Comparison of ENCODE assay signal across 13 cellular contexts in the genomic region with DNA sequence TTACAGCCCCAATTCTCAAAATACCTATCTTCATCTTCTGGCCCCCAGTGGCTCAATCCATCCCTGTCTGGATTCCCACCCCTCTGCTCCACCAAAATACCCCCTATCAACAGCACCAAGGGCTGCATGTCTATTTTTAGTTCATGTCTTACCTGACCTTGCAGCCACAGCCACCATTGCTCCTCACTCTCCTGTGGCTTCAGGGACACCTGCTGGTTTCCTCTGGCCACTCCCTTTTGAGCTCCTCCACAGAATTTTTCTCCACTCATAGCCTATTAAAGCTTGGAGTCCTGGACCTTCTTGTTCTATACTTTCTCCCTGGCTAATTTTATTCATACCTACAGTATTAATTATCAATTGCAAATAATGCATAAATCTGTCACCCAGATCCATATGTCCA.
DNase-seq lines count a peak whose midpoint lies in the region; ATAC-seq and TF ChIP-seq lines count a peak whose summit lies in the region.
"Had no signal": no experiment of that assay in that cellular context is flagged by ENCODE, and none has a peak within 500 bp of the region (broad histone marks: within the 10 kb centered on the region; RNA-seq: fewer than 3 reads in every experiment).

No MANE protein-coding gene starts in this region.

- peaks cover 47% of the 10 kb centered on the region for H3K4me1 ChIP-seq in Loucy (ENCODE audit: insufficient read depth, low read length, poor library complexity, severe bottlenecking)
- H3K4me1 ChIP-seq in naive thymus-derived CD4-positive, alpha-beta T cell (ENCODE audit: control insufficient read depth in 2 of 2, insufficient read depth in 2 of 2, low read length in 2 of 2): no peaks in the 10 kb centered on the region
- H3K4me1 ChIP-seq: Caco-2, SJCRH30 had no signal

- H3K9ac ChIP-seq in Loucy (ENCODE audit: low read depth, low read length, poor library complexity, severe bottlenecking): peak overlapping the region; percentile 7

- H3K9me3 ChIP-seq in Loucy (ENCODE audit: insufficient read depth, low read depth, low read length): no peaks in the 10 kb centered on the region
- H3K9me3 ChIP-seq in naive thymus-derived CD4-positive, alpha-beta T cell (ENCODE audit: control insufficient read depth in 2 of 3, low read length in 3 of 3): no peaks in the 10 kb centered on the region
- H3K9me3 ChIP-seq: Caco-2, SJCRH30 had no signal

- H3K27me3 ChIP-seq in Loucy (ENCODE audit: insufficient read depth, low read length, poor library complexity, severe bottlenecking): no peaks in the 10 kb centered on the region
- H3K27me3 ChIP-seq in naive thymus-derived CD4-positive, alpha-beta T cell (ENCODE audit: control insufficient read depth in 2 of 2, insufficient read depth in 2 of 2, low read length in 2 of 2): no peaks in the 10 kb centered on the region
- H3K27me3 ChIP-seq: SJCRH30 had no signal

- peaks cover 4% of the 10 kb centered on the region for H3K36me3 Mint-ChIP-seq in Calu3 (ENCODE audit: insufficient read depth, unreplicated experiment)
- no peaks in the 10 kb centered on the region for H3K36me3 Mint-ChIP-seq in naive thymus-derived CD4-positive, alpha-beta T cell
- H3K36me3 Mint-ChIP-seq in effector memory CD8-positive, alpha-beta T cell (ENCODE audit: insufficient read depth): no peaks in the 10 kb centered on the region

- H3K4me1 Mint-ChIP-seq in Calu3 (ENCODE audit: low read depth, unreplicated experiment): no peaks in the 10 kb centered on the region
- H3K4me1 Mint-ChIP-seq in naive thymus-derived CD4-positive, alpha-beta T cell: peaks cover 0 to 1% (median 0%) of the 10 kb centered on the region in 7 donors
- H3K4me1 Mint-ChIP-seq in effector memory CD8-positive, alpha-beta T cell (ENCODE audit: low read depth in 2 of 2): no peaks in the 10 kb centered on the region
- H3K4me1 Mint-ChIP-seq: activated B cell treated with CpG ODN at 0.5 μM for 24 hours had no signal

- no peaks in the 10 kb centered on the region for H3K9me2 ChIP-seq in Loucy (replicated peaks; ENCODE audit: low read depth, low read length)

- no peaks in the 10 kb centered on the region for H3F3A ChIP-seq in Loucy (ENCODE audit: low read depth)

- H3K27ac Mint-ChIP-seq in Calu3 (ENCODE audit: unreplicated experiment): no peak overlapping the region
- H3K27ac Mint-ChIP-seq in naive thymus-derived CD4-positive, alpha-beta T cell: no peak overlapping the region
- no peak overlapping the region for H3K27ac Mint-ChIP-seq in effector memory CD8-positive, alpha-beta T cell
- H3K27ac Mint-ChIP-seq: activated B cell treated with CpG ODN at 0.5 μM for 24 hours had no signal

- no peak overlapping the region for H2AFZ ChIP-seq in Loucy (ENCODE audit: low read length)

- no TSS peak for BruUV-seq in Calu3 (replicated peaks; lab: Mats Ljungman, UMichigan)

- H3K9me3 Mint-ChIP-seq in Calu3 (ENCODE audit: low read depth, unreplicated experiment): no peaks in the 10 kb centered on the region
- peaks cover 0 to 1% (median 0%) of the 10 kb centered on the region in 11 donors for H3K9me3 Mint-ChIP-seq in naive thymus-derived CD4-positive, alpha-beta T cell
- no peaks in the 10 kb centered on the region for H3K9me3 Mint-ChIP-seq in effector memory CD8-positive, alpha-beta T cell
- H3K9me3 Mint-ChIP-seq: activated B cell treated with CpG ODN at 0.5 μM for 24 hours had no signal

- POLR2A ChIA-PET in naive thymus-derived CD4-positive, alpha-beta T cell (lab: Charles Lee): no interaction called here

- DNase-seq in Calu3 (peak; percentile 24), SHP77 (lab: John Stamatoyannopoulos, UW) (peak; percentile 42 to 62), kidney tubule cell (ENCODE audit: low spot score) (peak; percentile 58), omental fat pad (ENCODE audit: low spot score) (no peak)
- no peak for DNase-seq in naive thymus-derived CD4-positive, alpha-beta T cell
- no peak for DNase-seq in effector memory CD8-positive, alpha-beta T cell
- DNase-seq: activated B cell treated with CpG ODN at 0.5 μM for 24 hours, caudate nucleus, kidney, SJCRH30 had no signal

- H3K36me3 ChIP-seq in Loucy (ENCODE audit: insufficient read depth, low read length): no peaks in the 10 kb centered on the region
- no peaks in the 10 kb centered on the region for H3K36me3 ChIP-seq in naive thymus-derived CD4-positive, alpha-beta T cell (ENCODE audit: control insufficient read depth in 2 of 3, insufficient read depth in 3 of 3, low read length in 3 of 3)
- H3K36me3 ChIP-seq: SJCRH30 had no signal

- CTCF ChIA-PET in Calu3 (lab: Charles Lee): interaction anchor here (0.7 to 1.8 kb wide), 6 partner anchors 133 to 419 kb away, joined by 3 to 8 read pairs (median 4); no protein-coding TSS in a partner anchor
- CTCF ChIA-PET in naive thymus-derived CD4-positive, alpha-beta T cell (lab: Charles Lee): no interaction called here

- H3K27me3 Mint-ChIP-seq in Calu3 (ENCODE audit: unreplicated experiment): no peaks in the 10 kb centered on the region
- peaks cover 0 to 3% (median 0%) of the 10 kb centered on the region in 5 donors for H3K27me3 Mint-ChIP-seq in naive thymus-derived CD4-positive, alpha-beta T cell
- peaks cover 0 to 5% of the 10 kb centered on the region in 2 donors for H3K27me3 Mint-ChIP-seq in effector memory CD8-positive, alpha-beta T cell
- H3K27me3 Mint-ChIP-seq: activated B cell treated with CpG ODN at 0.5 μM for 24 hours had no signal

- intact Hi-C loops in Calu3 (cut with micrococcal nuclease; ENCODE audit: unreplicated experiment): no loop called here
- intact Hi-C loops in naive thymus-derived CD4-positive, alpha-beta T cell (cut with micrococcal nuclease): no loop called here

- TF ChIP-seq CTCF in Calu3 (IDR thresholded peaks at IDR 0.05; ENCODE audit: unreplicated experiment) (no peak), Loucy (conservative IDR thresholded peaks at IDR 0.05; ENCODE audit: low read length) (peak; percentile 36), omental fat pad (IDR thresholded peaks at IDR 0.05) (no peak)

- H3K4me3 Mint-ChIP-seq in Calu3 (ENCODE audit: low read depth, unreplicated experiment): no peak overlapping the region
- no peak overlapping the region for H3K4me3 Mint-ChIP-seq in naive thymus-derived CD4-positive, alpha-beta T cell
- H3K4me3 Mint-ChIP-seq in effector memory CD8-positive, alpha-beta T cell: no peak overlapping the region
- H3K4me3 Mint-ChIP-seq: activated B cell treated with CpG ODN at 0.5 μM for 24 hours had no signal

- no peak for ATAC-seq in naive thymus-derived CD4-positive, alpha-beta T cell
- no peak for ATAC-seq in effector memory CD8-positive, alpha-beta T cell (replicated peaks)
- ATAC-seq in HG02678 (IDR thresholded peaks at IDR 0.05; ENCODE audit: unreplicated experiment) (no peak), omental fat pad (ENCODE audit: low FRiP score) (no peak)

- H3K4me2 ChIP-seq in Loucy (ENCODE audit: low read depth, low read length, poor library complexity, severe bottlenecking): peak overlapping the region; percentile 62

- H3K4me3 ChIP-seq in Loucy (ENCODE audit: low read length, poor library complexity, severe bottlenecking): no peak overlapping the region
- no peak overlapping the region for H3K4me3 ChIP-seq in naive thymus-derived CD4-positive, alpha-beta T cell (ENCODE audit: low read length)
- H3K4me3 ChIP-seq: SJCRH30 had no signal

- H3K27ac ChIP-seq in naive thymus-derived CD4-positive, alpha-beta T cell (ENCODE audit: low read depth, low read length): no peak overlapping the region
- H3K27ac ChIP-seq: SJCRH30 had no signal

- H4K20me1 ChIP-seq in Loucy (ENCODE audit: insufficient read depth, low read length, poor library complexity, severe bottlenecking): no peaks in the 10 kb centered on the region

- H3K79me2 ChIP-seq in Loucy (ENCODE audit: insufficient read depth, low read length): no peaks in the 10 kb centered on the region

Comparison
In these comparisons a context has a peak if more than half of its experiments do, and no peak if none do; other contexts are left out.
1. DNase-seq: peak in Calu3 (single experiment), SHP77 (2 of 2) and kidney tubule cell (single experiment); none in naive thymus-derived CD4-positive, alpha-beta T cell (0 of 9), effector memory CD8-positive, alpha-beta T cell (0 of 3) and omental fat pad (single experiment).